29 cellular contexts compared by ENCODE assay signal in genomic region chr19:19742773-19743172, GRCh38.
"Had no signal": no experiment of that assay in that cellular context is flagged by ENCODE, and none has a peak within 500 bp of the region (broad histone marks: within the 10 kb centered on the region; RNA-seq: fewer than 3 reads in every experiment).

No MANE protein-coding gene starts in this region.

- H3K9me3 Mint-ChIP-seq: immature natural killer cell; natural killer cell treated with Interleukin-12 subunit alpha and Interleukin-12 subunit beta and Interleukin-15 and Interleukin-18, amount 100 ng/mL, for 72 hours; stimulated activated naive CD8-positive, alpha-beta T cell treated with anti-CD3 and anti-CD28 coated beads, Interleukin-15, amount 100 ng/mL, for 72 hours had no signal

- H3K9ac ChIP-seq: neural progenitor cell had no signal

- H3K27me3 Mint-ChIP-seq: naive B cell; natural killer cell treated with Interleukin-12 subunit alpha and Interleukin-12 subunit beta and Interleukin-15 and Interleukin-18, amount 100 ng/mL, for 72 hours; stimulated activated naive CD8-positive, alpha-beta T cell treated with anti-CD3 and anti-CD28 coated beads, Interleukin-15, amount 100 ng/mL, for 72 hours had no signal

- H3K27ac ChIP-seq: dorsolateral prefrontal cortex, gastrocnemius medialis, hepatocyte, lower lobe of right lung, neural progenitor cell, ovary, psoas muscle, skin epidermis, spleen, suprapubic skin, thyroid gland, vagina had no signal

- H3K4me1 Mint-ChIP-seq: immature natural killer cell; neural progenitor cell; stimulated activated naive CD8-positive, alpha-beta T cell treated with anti-CD3 and anti-CD28 coated beads, Interleukin-15, amount 100 ng/mL, for 72 hours had no signal

- H3K27ac Mint-ChIP-seq: immature natural killer cell; natural killer cell treated with Interleukin-12 subunit alpha and Interleukin-12 subunit beta and Interleukin-15 and Interleukin-18, amount 100 ng/mL, for 72 hours; neural progenitor cell had no signal

- ATAC-seq: gastrocnemius medialis; left colon; left ventricle myocardium superior; lower lobe of right lung; mucosa of descending colon; psoas muscle; right cardiac atrium; stimulated activated naive CD8-positive, alpha-beta T cell treated with anti-CD3 and anti-CD28 coated beads, Interleukin-15, amount 100 ng/mL, for 72 hours had no signal

- H3K79me2 ChIP-seq: hepatocyte had no signal

- H3K4me1 ChIP-seq: gastrocnemius medialis, lower lobe of right lung, neural progenitor cell, psoas muscle, spleen, suprapubic skin, thyroid gland, vagina had no signal

- H2AFZ ChIP-seq: hepatocyte, neural progenitor cell had no signal

- DNase-seq: cerebellar nuclear complex; effector CD4-positive, alpha-beta T cell; foreskin fibroblast; gastrocnemius medialis; immature natural killer cell; islet precursor cell; kidney glomerular epithelial cell; left colon; left ventricle myocardium superior; lower lobe of right lung; mucosa of descending colon; naive B cell; nucleus accumbens; ovary; psoas muscle; right cardiac atrium; spleen; stimulated activated CD4-positive, alpha-beta T cell treated with anti-CD3 and anti-CD28 coated beads, Interleukin-4, amount 100 ng/mL, for 4 hours; stimulated activated naive CD4-positive, alpha-beta T cell; stimulated activated naive CD8-positive, alpha-beta T cell treated with anti-CD3 and anti-CD28 coated beads, Interleukin-15, amount 100 ng/mL, for 72 hours; thyroid gland; trophoblast cell had no signal

- H3K4me3 ChIP-seq: dorsolateral prefrontal cortex, gastrocnemius medialis, hepatocyte, lower lobe of right lung, mucosa of descending colon, neural progenitor cell, ovary, psoas muscle, skin epidermis, spleen, suprapubic skin, thyroid gland, vagina had no signal

- H3K36me3 Mint-ChIP-seq: immature natural killer cell; naive B cell; natural killer cell treated with Interleukin-12 subunit alpha and Interleukin-12 subunit beta and Interleukin-15 and Interleukin-18, amount 100 ng/mL, for 72 hours had no signal

- H3K4me3 Mint-ChIP-seq: immature natural killer cell; naive B cell; natural killer cell treated with Interleukin-12 subunit alpha and Interleukin-12 subunit beta and Interleukin-15 and Interleukin-18, amount 100 ng/mL, for 72 hours; neural progenitor cell; stimulated activated naive CD8-positive, alpha-beta T cell treated with anti-CD3 and anti-CD28 coated beads, Interleukin-15, amount 100 ng/mL, for 72 hours had no signal

- H3K4me2 ChIP-seq: hepatocyte, neural progenitor cell had no signal

- H3K27me3 ChIP-seq: dorsolateral prefrontal cortex, gastrocnemius medialis, hepatocyte, neural progenitor cell, ovary, spleen, suprapubic skin, thyroid gland, vagina had no signal

- H3K9me3 ChIP-seq: gastrocnemius medialis, lower lobe of right lung, mucosa of descending colon, ovary, psoas muscle, suprapubic skin, thyroid gland, vagina had no signal

- H3K36me3 ChIP-seq: gastrocnemius medialis, lower lobe of right lung, neural progenitor cell, ovary, spleen, suprapubic skin, thyroid gland, vagina had no signal
